Comparison of ENCODE assay signal across 15 cellular contexts in the genomic region with DNA sequence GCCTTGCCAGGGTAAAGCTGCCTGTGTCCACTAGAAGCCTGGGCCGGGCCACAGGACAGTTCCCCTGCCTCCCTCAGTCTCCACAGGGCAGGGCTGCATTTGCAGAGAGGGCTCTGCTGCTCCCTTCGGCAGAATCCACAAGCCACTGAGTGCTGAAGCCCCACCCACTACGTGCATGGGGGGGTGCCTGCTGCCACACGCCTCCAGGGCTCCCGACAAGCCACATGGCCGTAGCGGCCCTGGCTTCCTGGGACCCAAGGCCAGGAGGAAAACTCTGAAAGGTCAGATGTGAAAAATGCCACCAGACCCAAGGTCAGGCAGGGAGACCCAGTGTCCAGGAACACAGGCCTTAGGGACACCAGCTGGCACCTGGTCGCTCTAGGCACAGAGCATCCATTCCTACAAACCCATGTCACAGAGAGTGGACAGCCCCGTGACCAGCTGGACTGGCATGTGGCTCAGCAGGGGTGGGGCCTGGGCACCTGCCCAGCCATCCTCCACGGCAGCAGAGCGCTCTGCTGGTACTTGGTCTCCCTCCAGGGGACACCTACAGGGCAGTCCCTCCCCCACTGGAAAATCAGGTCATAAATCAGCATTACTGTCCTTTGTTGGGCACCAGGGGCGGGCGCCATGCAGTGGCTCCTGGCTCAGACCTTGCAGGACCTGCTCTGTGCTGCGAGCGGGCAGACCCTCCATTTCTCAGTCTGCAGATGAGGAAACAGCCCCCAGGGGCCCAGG. TPM values are rescaled to one million over a fixed set of nuclear protein-coding genes. Genes with fewer than 3 reads are reported as not detected.
A peak's percentile ranks its signal among the peaks of the same experiment; 100 is the strongest.
DNase-seq lines count a peak whose midpoint lies in the region; ATAC-seq, FAIRE-seq and TF ChIP-seq lines count a peak whose summit lies in the region.
"Had no signal": no experiment of that assay in that cellular context is flagged by ENCODE, and none has a peak within 500 bp of the region (broad histone marks: within the 10 kb centered on the region; RNA-seq: fewer than 3 reads in every experiment).

No MANE protein-coding gene starts in this region.

- H3K27me3 ChIP-seq in HUES64 (ENCODE audit: insufficient read depth, low read length) = no peaks in the 10 kb centered on the region
- H3K27me3 ChIP-seq in PC-9 (ENCODE audit: insufficient read depth, low read depth) = no peaks in the 10 kb centered on the region
- no peaks in the 10 kb centered on the region for H3K27me3 ChIP-seq in small intestine (ENCODE audit: control insufficient read depth in 2 of 2, insufficient read depth in 2 of 2, low read length in 2 of 2)
- H3K27me3 ChIP-seq: tibial nerve had no signal

- H3K9me3 ChIP-seq in HUES64 (ENCODE audit: insufficient read depth, low read depth, low read length) (no peaks in the 10 kb centered on the region), PC-9 (ENCODE audit: insufficient read depth, low read depth) (no peaks in the 10 kb centered on the region), small intestine (ENCODE audit: control insufficient read depth, low read depth) (no peaks in the 10 kb centered on the region), T-helper 17 cell (ENCODE audit: control insufficient read depth, low read length, poor library complexity, severe bottlenecking) (no peaks in the 10 kb centered on the region)

- 0 out of 2 replicates have a peak, but pooled peaks cover 3% of the 10 kb centered on the region for H3K79me2 ChIP-seq in PC-9 (ENCODE audit: low read depth)

- no peak for TF ChIP-seq CTCF in PC-9 (conservative IDR thresholded peaks at IDR 0.05)

- H3K4me1 ChIP-seq in HUES64 (ENCODE audit: insufficient read depth, low read length) (peaks cover 28% of the 10 kb centered on the region), PC-9 (replicated peaks; ENCODE audit: insufficient read depth) (peaks cover 38% of the 10 kb centered on the region), small intestine (ENCODE audit: control insufficient read depth in 2 of 2, insufficient read depth in 1 of 2, low read depth in 1 of 2, low read length in 1 of 2) (peaks cover 0 to 2% of the 10 kb centered on the region in 2 donors)

- BruUV-seq in PC-9 (replicated peaks; lab: Mats Ljungman, UMichigan) = no TSS peak

- no peaks in the 10 kb centered on the region for H4K20me1 ChIP-seq in PC-9 (ENCODE audit: insufficient read depth)

- H3K9me2 ChIP-seq in PC-9 (ENCODE audit: insufficient read depth) = no peaks in the 10 kb centered on the region

- H3K9ac ChIP-seq in HUES64 (ENCODE audit: low read depth, low read length) = peak overlapping the region; percentile 13; the same call in 1 of the 2 replicates

- no peak overlapping the region for H3K4me3 Mint-ChIP-seq in T-helper 17 cell
- H3K4me3 Mint-ChIP-seq: activated CD4-positive, alpha-beta T cell treated with anti-CD3 and anti-CD28 coated beads, Interleukin-2, amount 10 ng/mL, durations not matched to agents 7 days and 5 days had no signal

- H3K36me3 ChIP-seq in HUES64 (ENCODE audit: insufficient read depth, low read length) (no peaks in the 10 kb centered on the region), PC-9 (ENCODE audit: low read depth) (no peaks in the 10 kb centered on the region), small intestine (ENCODE audit: control insufficient read depth in 2 of 2, insufficient read depth in 2 of 2, low read length in 2 of 2) (no peaks in the 10 kb centered on the region)
- H3K36me3 ChIP-seq: tibial nerve had no signal

- no peak overlapping the region for H3K27ac ChIP-seq in HUES64 (ENCODE audit: low read depth, low read length)
- H3K27ac ChIP-seq in PC-9 = no peak overlapping the region
- no peak overlapping the region for H3K27ac ChIP-seq in small intestine (ENCODE audit: low read depth in 1 of 2, low read length in 1 of 2)
- H3K27ac ChIP-seq: tibial nerve had no signal

- no peak for ATAC-seq in T-helper 17 cell

- no peak for FAIRE-seq in small intestine (lab: Jason Lieb, UNC)
- FAIRE-seq: HTR-8/SVneo had no signal

- no peak overlapping the region for H2AFZ ChIP-seq in PC-9

- DNase-seq in PC-9 (peak; percentile 61 to 70), kidney tubule cell (ENCODE audit: low spot score) (peak; percentile 58), small intestine (peak; percentile 35), NCI-H187 treated with DMSO at 0.1 percent for 48 hours (lab: John Stamatoyannopoulos, UW) (no peak), CD1c-positive myeloid dendritic cell (ENCODE audit: extremely low spot score) (no peak), T-helper 17 cell (no peak)
- DNase-seq: activated CD4-positive, alpha-beta T cell treated with anti-CD3 and anti-CD28 coated beads, Interleukin-2, amount 10 ng/mL, durations not matched to agents 7 days and 5 days; activated naive CD4-positive, alpha-beta T cell treated with Interleukin-2 at 50 U/mL for 16 hours; cortex of kidney; foreskin fibroblast; left cardiac atrium; NCI-H2029 treated with DMSO at 0.1 percent for 48 hours had no signal

- intact Hi-C loops in PC-9 (cut with micrococcal nuclease; ENCODE audit: unreplicated experiment) = loop anchor here (1.0 to 5.0 kb wide), 3 partner anchors 13 to 39 kb away; no protein-coding TSS in a partner anchor

- H3K36me3 Mint-ChIP-seq in T-helper 17 cell (ENCODE audit: low read depth) = no peaks in the 10 kb centered on the region

- H3F3A ChIP-seq in PC-9 (ENCODE audit: insufficient read depth, low read depth) = no peaks in the 10 kb centered on the region

- no peaks in the 10 kb centered on the region for H3K27me3 Mint-ChIP-seq in T-helper 17 cell
- H3K27me3 Mint-ChIP-seq: activated CD4-positive, alpha-beta T cell treated with anti-CD3 and anti-CD28 coated beads, Interleukin-2, amount 10 ng/mL, durations not matched to agents 7 days and 5 days had no signal

- H3K4me1 Mint-ChIP-seq in T-helper 17 cell = peaks cover 16% of the 10 kb centered on the region
- H3K4me1 Mint-ChIP-seq: activated CD4-positive, alpha-beta T cell treated with anti-CD3 and anti-CD28 coated beads, Interleukin-2, amount 10 ng/mL, durations not matched to agents 7 days and 5 days had no signal

- no peak overlapping the region for H3K27ac Mint-ChIP-seq in T-helper 17 cell
- H3K27ac Mint-ChIP-seq: activated CD4-positive, alpha-beta T cell treated with anti-CD3 and anti-CD28 coated beads, Interleukin-2, amount 10 ng/mL, durations not matched to agents 7 days and 5 days had no signal

- CTCF ChIA-PET in PC-9 (lab: Charles Lee) = no interaction called here

- 82% methylated on average over 15 of the region's 15 CpGs for WGBS in HUES64
- WGBS in small intestine, 3 donors = 32 to 66% (median 48%) methylated on average over 15 of the region's 15 CpGs

- H3K4me2 ChIP-seq in PC-9 = no peak overlapping the region; the same call in 1 of the 2 replicates

- POLR2A ChIA-PET in PC-9 (lab: Charles Lee; ENCODE audit: unreplicated experiment) = no interaction called here

- H3K4me3 ChIP-seq in HUES64 (ENCODE audit: low read length) = no peak overlapping the region
- H3K4me3 ChIP-seq in PC-9 = no peak overlapping the region
- H3K4me3 ChIP-seq in small intestine (ENCODE audit: low read depth in 1 of 2, low read length in 2 of 2) = no peak overlapping the region
- H3K4me3 ChIP-seq: tibial nerve had no signal

RNA-seq across cellular contexts. Expression of a gene that starts 42.9 kb away (rescaled TPM):
- 23.5 TPM for polyA plus RNA-seq in HUES64 (2013, experiment 1 of 2)
- 23.5 TPM for polyA plus RNA-seq in HUES64 (2013, experiment 2 of 2)
- 21.2 and 24.8 TPM in 2 replicates for total RNA-seq in PC-9 (2021)
- polyA plus RNA-seq in small intestine = 10 to 100 TPM; 17.6 to 42.3 (median 26.8) TPM
- total RNA-seq in T-helper 17 cell = 1 to 10 TPM; 8.3 to 9.3 TPM

Comparison
In these comparisons a context has a peak if more than half of its experiments do, and no peak if none do; other contexts are left out.
1. DNase-seq: peak in PC-9 (2 of 2), kidney tubule cell (single experiment) and small intestine (single experiment); none in NCI-H187 treated with DMSO at 0.1 percent for 48 hours (single experiment), CD1c-positive myeloid dendritic cell (single experiment) and T-helper 17 cell (0 of 3).